17 cellular contexts compared by ENCODE assay signal in the genomic region with DNA sequence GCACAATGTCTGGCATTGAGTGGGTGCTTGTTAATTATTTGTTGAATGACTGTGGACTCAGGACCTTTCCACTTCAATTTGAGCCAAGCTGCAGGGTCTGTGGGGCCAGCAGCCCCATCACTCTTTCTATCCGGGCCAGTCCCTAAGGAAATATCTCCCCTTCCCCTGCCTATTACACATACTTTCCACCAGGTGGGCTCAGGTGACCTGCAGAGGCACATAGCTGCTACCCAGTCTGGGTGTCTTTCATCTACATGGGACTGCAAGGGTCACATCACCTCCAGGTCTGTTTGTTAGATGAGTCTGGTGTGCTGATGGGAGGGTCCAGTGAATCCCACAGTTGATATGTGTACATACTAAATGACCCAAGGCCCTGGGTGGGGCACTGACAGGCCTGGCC. TPM values are rescaled to one million over a fixed set of nuclear protein-coding genes. Genes with fewer than 3 reads are reported as not detected.
DNase-seq lines count a peak whose midpoint lies in the region; ATAC-seq and TF ChIP-seq lines count a peak whose summit lies in the region.
"Had no signal": no experiment of that assay in that cellular context is flagged by ENCODE, and none has a peak within 500 bp of the region (broad histone marks: within the 10 kb centered on the region; RNA-seq: fewer than 3 reads in every experiment).

No MANE protein-coding gene starts in this region.

- H3K27me3 Mint-ChIP-seq in GM23338 (ENCODE audit: insufficient read depth, low read depth, poor library complexity) = peaks cover 13% of the 10 kb centered on the region
- no peaks in the 10 kb centered on the region for H3K27me3 Mint-ChIP-seq in osteocyte (ENCODE audit: unreplicated experiment)
- no peaks in the 10 kb centered on the region for H3K27me3 Mint-ChIP-seq in activated CD8-positive, alpha-beta memory T cell treated with anti-CD3 and anti-CD28 coated beads, Interleukin-2, amount 10 ng/mL, durations not matched to agents 7 days and 5 days
- H3K27me3 Mint-ChIP-seq: activated naive CD8-positive, alpha-beta T cell treated with anti-CD3 and anti-CD28 coated beads for 36 hours had no signal

- CTCF ChIA-PET in activated CD8-positive, alpha-beta memory T cell treated with anti-CD3 and anti-CD28 coated beads, Interleukin-2, amount 10 ng/mL, durations not matched to agents 7 days and 5 days (lab: Charles Lee) = no interaction called here

- H3K27me3 ChIP-seq in GM23338 (ENCODE audit: insufficient read depth) = no peaks in the 10 kb centered on the region
- H3K27me3 ChIP-seq in KMS-11 (ENCODE audit: insufficient read depth, low read depth) = no peaks in the 10 kb centered on the region
- H3K27me3 ChIP-seq in brain microvascular endothelial cell (replicated peaks) = no peaks in the 10 kb centered on the region
- H3K27me3 ChIP-seq: heart left ventricle, sigmoid colon had no signal

- H3K4me1 Mint-ChIP-seq in GM23338 (no peaks in the 10 kb centered on the region), osteocyte (ENCODE audit: unreplicated experiment) (peaks cover 9% of the 10 kb centered on the region)
- H3K4me1 Mint-ChIP-seq in activated CD8-positive, alpha-beta memory T cell treated with anti-CD3 and anti-CD28 coated beads, Interleukin-2, amount 10 ng/mL, durations not matched to agents 7 days and 5 days = no peaks in the 10 kb centered on the region
- H3K4me1 Mint-ChIP-seq: activated naive CD8-positive, alpha-beta T cell treated with anti-CD3 and anti-CD28 coated beads for 36 hours had no signal

- ATAC-seq in GM23338 = peak; percentile 93
- ATAC-seq in activated CD8-positive, alpha-beta memory T cell treated with anti-CD3 and anti-CD28 coated beads, Interleukin-2, amount 10 ng/mL, durations not matched to agents 7 days and 5 days = no peak
- ATAC-seq: heart left ventricle; left ventricle myocardium superior; stimulated activated naive B cell treated with anti-CD40 and anti-IgM and Interleukin-4, amounts not matched to agents 10 μg/mL and 1 μg/mL and 100 μg/mL, for 72 hours had no signal

- H3K4me3 Mint-ChIP-seq in GM23338 (no peak overlapping the region), osteocyte (ENCODE audit: unreplicated experiment) (no peak overlapping the region)
- H3K4me3 Mint-ChIP-seq in activated CD8-positive, alpha-beta memory T cell treated with anti-CD3 and anti-CD28 coated beads, Interleukin-2, amount 10 ng/mL, durations not matched to agents 7 days and 5 days = no peak overlapping the region
- H3K4me3 Mint-ChIP-seq: activated naive CD8-positive, alpha-beta T cell treated with anti-CD3 and anti-CD28 coated beads for 36 hours; neural crest cell; stimulated activated naive B cell treated with anti-CD40 and anti-IgM and Interleukin-4, amounts not matched to agents 10 μg/mL and 1 μg/mL and 100 μg/mL, for 72 hours had no signal

- H4K20me1 ChIP-seq in GM23338 (replicated peaks; ENCODE audit: insufficient read depth) = no peaks in the 10 kb centered on the region; the same call in 1 of the 2 replicates
- no peaks in the 10 kb centered on the region for H4K20me1 ChIP-seq in KMS-11 (ENCODE audit: insufficient read depth)

- DNase-seq in GM23338 (ENCODE audit: low spot score) (peak; percentile 77), brain microvascular endothelial cell (no peak), kidney tubule cell (ENCODE audit: low spot score) (peak; percentile 11), H4 (ENCODE audit: low spot score) (no peak), osteocyte (ENCODE audit: extremely low spot score, unreplicated experiment) (no peak)
- no peak for DNase-seq in activated CD8-positive, alpha-beta memory T cell treated with anti-CD3 and anti-CD28 coated beads, Interleukin-2, amount 10 ng/mL, durations not matched to agents 7 days and 5 days
- DNase-seq: activated naive CD8-positive, alpha-beta T cell treated with anti-CD3 and anti-CD28 coated beads for 36 hours; EL; heart left ventricle; Kasumi-1; left ventricle myocardium superior; NCI-H2107; sigmoid colon; stimulated activated naive B cell treated with anti-CD40 and anti-IgM and Interleukin-4, amounts not matched to agents 10 μg/mL and 1 μg/mL and 100 μg/mL, for 72 hours had no signal

- TF ChIP-seq CTCF in GM23338 (conservative IDR thresholded peaks at IDR 0.05; ENCODE audit: low read depth in 2 of 2) (peak; percentile 70 to 75), KMS-11 (conservative IDR thresholded peaks at IDR 0.05; ENCODE audit: low read depth, low read length) (peak; percentile 43; the same call in 1 of the 2 replicates), brain microvascular endothelial cell (IDR thresholded peaks at IDR 0.05; ENCODE audit: low read depth, low read length, missing control alignments) (peak; percentile 31), osteocyte (IDR thresholded peaks at IDR 0.05) (no peak)

- no peaks in the 10 kb centered on the region for H3F3A ChIP-seq in GM23338 (replicated peaks; ENCODE audit: low read depth)

- H3K36me3 Mint-ChIP-seq in GM23338 (ENCODE audit: low read depth) (peaks cover 36% of the 10 kb centered on the region), osteocyte (ENCODE audit: unreplicated experiment) (peaks cover 7% of the 10 kb centered on the region)
- no peaks in the 10 kb centered on the region for H3K36me3 Mint-ChIP-seq in activated CD8-positive, alpha-beta memory T cell treated with anti-CD3 and anti-CD28 coated beads, Interleukin-2, amount 10 ng/mL, durations not matched to agents 7 days and 5 days
- H3K36me3 Mint-ChIP-seq: activated naive CD8-positive, alpha-beta T cell treated with anti-CD3 and anti-CD28 coated beads for 36 hours; stimulated activated naive B cell treated with anti-CD40 and anti-IgM and Interleukin-4, amounts not matched to agents 10 μg/mL and 1 μg/mL and 100 μg/mL, for 72 hours had no signal

- H3K4me1 ChIP-seq in GM23338 (ENCODE audit: insufficient read depth) (no peaks in the 10 kb centered on the region), KMS-11 (ENCODE audit: low read depth, poor library complexity, severe bottlenecking) (no peaks in the 10 kb centered on the region)
- H3K4me1 ChIP-seq: heart left ventricle had no signal

- no peaks in the 10 kb centered on the region for H3K9me2 ChIP-seq in GM23338 (ENCODE audit: insufficient read depth)

- no peaks in the 10 kb centered on the region for H3K9me3 Mint-ChIP-seq in GM23338
- no peaks in the 10 kb centered on the region for H3K9me3 Mint-ChIP-seq in osteocyte (ENCODE audit: unreplicated experiment)
- no peaks in the 10 kb centered on the region for H3K9me3 Mint-ChIP-seq in activated CD8-positive, alpha-beta memory T cell treated with anti-CD3 and anti-CD28 coated beads, Interleukin-2, amount 10 ng/mL, durations not matched to agents 7 days and 5 days (ENCODE audit: low read depth)
- H3K9me3 Mint-ChIP-seq: activated naive CD8-positive, alpha-beta T cell treated with anti-CD3 and anti-CD28 coated beads for 36 hours; neural crest cell; stimulated activated naive B cell treated with anti-CD40 and anti-IgM and Interleukin-4, amounts not matched to agents 10 μg/mL and 1 μg/mL and 100 μg/mL, for 72 hours had no signal

- no peak overlapping the region for H2AFZ ChIP-seq in GM23338
- no peak overlapping the region for H2AFZ ChIP-seq in KMS-11 (ENCODE audit: low read depth)

- no peaks in the 10 kb centered on the region for H3K79me2 ChIP-seq in GM23338 (replicated peaks; ENCODE audit: insufficient read depth)
- no peaks in the 10 kb centered on the region for H3K79me2 ChIP-seq in KMS-11 (ENCODE audit: insufficient read depth, low read depth)

- no peak overlapping the region for H3K9ac ChIP-seq in KMS-11

- no peak overlapping the region for H3K27ac Mint-ChIP-seq in GM23338
- H3K27ac Mint-ChIP-seq in osteocyte (ENCODE audit: unreplicated experiment) = no peak overlapping the region
- H3K27ac Mint-ChIP-seq in activated CD8-positive, alpha-beta memory T cell treated with anti-CD3 and anti-CD28 coated beads, Interleukin-2, amount 10 ng/mL, durations not matched to agents 7 days and 5 days = no peak overlapping the region
- H3K27ac Mint-ChIP-seq: activated naive CD8-positive, alpha-beta T cell treated with anti-CD3 and anti-CD28 coated beads for 36 hours; stimulated activated naive B cell treated with anti-CD40 and anti-IgM and Interleukin-4, amounts not matched to agents 10 μg/mL and 1 μg/mL and 100 μg/mL, for 72 hours had no signal

- H3K27ac ChIP-seq in GM23338 (ENCODE audit: low read depth) (0 out of 2 replicates have a peak overlapping the region, but pooled peaks have one; percentile 32), KMS-11 (no peak overlapping the region), brain microvascular endothelial cell (no peak overlapping the region)
- H3K27ac ChIP-seq: C4-2B, heart left ventricle, sigmoid colon had no signal

- in situ Hi-C loops in brain microvascular endothelial cell (cut with HindIII; ENCODE audit: low pct_ligation_motif_present, low sequenced_read_pairs) = no loop called here

- H3K4me2 ChIP-seq in GM23338 = no peak overlapping the region
- H3K4me2 ChIP-seq in KMS-11 = no peak overlapping the region

- 0 out of 2 replicates have a peak, but pooled peaks cover 3% of the 10 kb centered on the region for H3K36me3 ChIP-seq in GM23338 (ENCODE audit: insufficient read depth)
- no peaks in the 10 kb centered on the region for H3K36me3 ChIP-seq in KMS-11 (ENCODE audit: insufficient read depth)
- peaks cover 29% of the 10 kb centered on the region for H3K36me3 ChIP-seq in brain microvascular endothelial cell (replicated peaks)
- H3K36me3 ChIP-seq: heart left ventricle had no signal

- H3K4me3 ChIP-seq in GM23338 = no peak overlapping the region
- no peak overlapping the region for H3K4me3 ChIP-seq in KMS-11 (IDR thresholded peaks at IDR 0.05; ENCODE audit: insufficient read depth, low read depth, low read length)
- H3K4me3 ChIP-seq in brain microvascular endothelial cell (ENCODE audit: low read depth, low read length) = no peak overlapping the region
- H3K4me3 ChIP-seq: heart left ventricle, sigmoid colon had no signal

RNA-seq across cellular contexts. Expression of gene KDM4A, which starts 59.6 kb away (rescaled TPM):
- 97.7 and 106 TPM in 2 replicates for total RNA-seq in GM23338 (2014; rRNA removed; shearing (Covaris generic))
- 47.7 and 52.2 TPM in 2 replicates for polyA plus RNA-seq in GM23338 (2016; fragmentation: Nextera tagmentation; extraction: Ambion mirVana)
- 29.4 and 30.8 TPM in 2 replicates for total RNA-seq in H4 (2014; rRNA removed; shearing (Covaris generic))
- 51.9 and 55.8 TPM in 2 replicates for total RNA-seq in osteocyte
- total RNA-seq in activated CD8-positive, alpha-beta memory T cell treated with anti-CD3 and anti-CD28 coated beads, Interleukin-2, amount 10 ng/mL, durations not matched to agents 7 days and 5 days = 10 to 100 TPM; 39.8 to 40.1 TPM

RNA-seq across cellular contexts. Expression of gene PTPRF, which starts 59.7 kb away (rescaled TPM):
- total RNA-seq in GM23338 (2014; rRNA removed; shearing (Covaris generic)) = 154 and 173 TPM in 2 replicates
- 48.7 and 52.4 TPM in 2 replicates for polyA plus RNA-seq in GM23338 (2016; fragmentation: Nextera tagmentation; extraction: Ambion mirVana)
- total RNA-seq in H4 (2014; rRNA removed; shearing (Covaris generic)) = 8.5 and 11.6 TPM in 2 replicates
- total RNA-seq in osteocyte = 37.3 and 45.1 TPM in 2 replicates
- total RNA-seq in activated CD8-positive, alpha-beta memory T cell treated with anti-CD3 and anti-CD28 coated beads, Interleukin-2, amount 10 ng/mL, durations not matched to agents 7 days and 5 days = under 1 TPM; 0.23 to 0.41 TPM

Comparison
In these comparisons a context has a peak if more than half of its experiments do, and no peak if none do; other contexts are left out.
1. DNase-seq: peak in GM23338 (single experiment) and kidney tubule cell (single experiment); none in brain microvascular endothelial cell (single experiment), H4 (single experiment), osteocyte (single experiment) and activated CD8-positive, alpha-beta memory T cell treated with anti-CD3 and anti-CD28 coated beads, Interleukin-2, amount 10 ng/mL, durations not matched to agents 7 days and 5 days (single experiment).